11 cellular contexts compared by ENCODE assay signal in genomic region chr5:171405615-171406014, GRCh38. TPM values are rescaled to one million over a fixed set of nuclear protein-coding genes. Genes with fewer than 3 reads are reported as not detected.
DNase-seq lines count a peak whose midpoint lies in the region; ATAC-seq and TF ChIP-seq lines count a peak whose summit lies in the region.
"Had no signal": no experiment of that assay in that cellular context is flagged by ENCODE, and none has a peak within 500 bp of the region (broad histone marks: within the 10 kb centered on the region; RNA-seq: fewer than 3 reads in every experiment).

No MANE protein-coding gene starts in this region.

- H3K27ac Mint-ChIP-seq in brain (peak overlapping the region in 1 of 5 experiments; percentile 34), neural crest cell (ENCODE audit: unreplicated experiment) (no peak overlapping the region)

- no peak overlapping the region for H2AFZ ChIP-seq in DND-41 (ENCODE audit: low read depth, low read length)

- H3K4me3 ChIP-seq in DND-41 (ENCODE audit: low read depth in 1 of 2, low read length in 2 of 2) = no peak overlapping the region
- H3K4me3 ChIP-seq: lower lobe of right lung had no signal

- H3K9ac ChIP-seq in DND-41 (ENCODE audit: low read depth, low read length) = no peak overlapping the region

- H4K20me1 ChIP-seq in DND-41 (ENCODE audit: insufficient read depth, low read length) = peaks cover 68% of the 10 kb centered on the region

- 0 out of 2 replicates have a peak, but pooled peaks cover under 1% of the 10 kb centered on the region for H3K4me1 ChIP-seq in DND-41 (ENCODE audit: insufficient read depth, low read length)

- no peak overlapping the region for H3K4me2 ChIP-seq in DND-41 (ENCODE audit: insufficient read depth, low read length)

- ATAC-seq in DND-41 (ENCODE audit: insufficient read depth, low read depth) (peak; percentile 39; the same call in 1 of the 3 replicates), HG03280 (IDR thresholded peaks at IDR 0.05; ENCODE audit: unreplicated experiment) (no peak), GM19328 (IDR thresholded peaks at IDR 0.05; ENCODE audit: unreplicated experiment) (no peak), HG03354 (IDR thresholded peaks at IDR 0.05; ENCODE audit: poor library complexity, severe bottlenecking, unreplicated experiment) (no peak)
- ATAC-seq: lower lobe of right lung had no signal

- H3K79me2 ChIP-seq in DND-41 (ENCODE audit: insufficient read depth, low read length) = peaks cover 71% of the 10 kb centered on the region

- H3K27me3 ChIP-seq in DND-41 (ENCODE audit: insufficient read depth, low read length, poor library complexity) = no peaks in the 10 kb centered on the region

- H3K9me3 Mint-ChIP-seq in brain (peaks cover 2 to 17% (median 7%) of the 10 kb centered on the region in 5 experiments), neural crest cell (no peaks in the 10 kb centered on the region)

- peaks cover 79% of the 10 kb centered on the region for H3K36me3 Mint-ChIP-seq in brain
- peaks cover 50% of the 10 kb centered on the region for H3K36me3 Mint-ChIP-seq in neural crest cell (ENCODE audit: low read depth)

- TF ChIP-seq CTCF in DND-41 (IDR thresholded peaks at IDR 0.05; ENCODE audit: borderline replicate concordance, extremely low read depth, low read length, poor library complexity, severe bottlenecking) (peak; percentile 53), brain (conservative IDR thresholded peaks at IDR 0.05) (peak; percentile 18 to 57), neural crest cell (conservative IDR thresholded peaks at IDR 0.05) (peak; percentile 53)

- H3K9me3 ChIP-seq in DND-41 (ENCODE audit: insufficient read depth, low read length, severe bottlenecking) = no peaks in the 10 kb centered on the region
- H3K9me3 ChIP-seq: lower lobe of right lung had no signal

- H3K27me3 Mint-ChIP-seq in brain = no peaks in the 10 kb centered on the region
- H3K27me3 Mint-ChIP-seq in neural crest cell (ENCODE audit: low read depth) = no peaks in the 10 kb centered on the region

- DNase-seq in DND-41 (no peak), Kasumi-1 (lab: John Stamatoyannopoulos, UW) (peak; percentile 44 to 70), neural crest cell (ENCODE audit: low read depth, low spot score) (no peak), ecto neural progenitor cell (ENCODE audit: low spot score) (no peak)
- DNase-seq: activated effector memory CD4-positive, alpha-beta T cell treated with anti-CD3 and anti-CD28 coated beads, Interleukin-2, amount 50 U/mL, for 16 hours; lower lobe of right lung had no signal

- peaks cover 72% of the 10 kb centered on the region for H3K36me3 ChIP-seq in DND-41 (ENCODE audit: insufficient read depth, low read length)

- peaks cover 29% of the 10 kb centered on the region for H3K4me1 Mint-ChIP-seq in brain
- H3K4me1 Mint-ChIP-seq in neural crest cell = peaks cover 6% of the 10 kb centered on the region

- no peak overlapping the region for H3K4me3 Mint-ChIP-seq in brain
- peak overlapping the region; percentile 31 for H3K4me3 Mint-ChIP-seq in neural crest cell

- H3K27ac ChIP-seq in DND-41 (ENCODE audit: low read length) = no peak overlapping the region
- H3K27ac ChIP-seq: lower lobe of right lung had no signal

RNA-seq across cellular contexts. Expression of gene FGF18, which starts 13.8 kb away (rescaled TPM):
- 0.58 TPM for polyA plus RNA-seq in brain (ENCODE audit: insufficient read depth, low read depth, low replicate concordance)
- total RNA-seq in neural crest cell = 2.4 TPM in 2 replicates
- total RNA-seq: NCI-H460 had no signal

RNA-seq across cellular contexts. Expression of gene NPM1, which starts 18.0 kb away (rescaled TPM):
- 407 TPM for polyA plus RNA-seq in brain (ENCODE audit: insufficient read depth, low read depth, low replicate concordance)
- total RNA-seq in neural crest cell = 2,514 and 2,574 TPM in 2 replicates

Comparison
In these comparisons a context has a peak if more than half of its experiments do, and no peak if none do; other contexts are left out.
1. DNase-seq: peak in Kasumi-1 (2 of 2); none in DND-41 (single experiment), neural crest cell (single experiment) and ecto neural progenitor cell (single experiment).
2. Peak in every context shown above with its lines, with median percentiles within 50 percentile points of each other: CTCF ChIP-seq.